ENCODE assay signal across 28 cellular contexts in genomic region chr7:65422670-65423069, GRCh38.
"Had no signal": no experiment of that assay in that cellular context is flagged by ENCODE, and none has a peak within 500 bp of the region (broad histone marks: within the 10 kb centered on the region; RNA-seq: fewer than 3 reads in every experiment).

No MANE protein-coding gene starts in this region.

- H3K27ac Mint-ChIP-seq: dendritic cell treated with granulocyte-macrophage colony-stimulating factor and Interleukin-4, amounts not matched to agents 40 ng/mL and 50 ng/mL, for 4 days; effector memory CD8-positive, alpha-beta T cell; endodermal cell; mesothelial cell of epicardium had no signal

- H3K9me3 ChIP-seq: colonic mucosa, gastrocnemius medialis had no signal

- H3K36me3 ChIP-seq: colonic mucosa, esophagus squamous epithelium, gastrocnemius medialis, heart right ventricle, left lung, lower lobe of right lung had no signal

- H3K27me3 Mint-ChIP-seq: dendritic cell treated with granulocyte-macrophage colony-stimulating factor and Interleukin-4, amounts not matched to agents 40 ng/mL and 50 ng/mL, for 4 days had no signal

- DNase-seq: colonic mucosa; cortex of kidney; effector CD8-positive, alpha-beta T cell; effector memory CD8-positive, alpha-beta T cell; endodermal cell; erythroblast; esophagus squamous epithelium; foreskin fibroblast; foreskin melanocyte; gastrocnemius medialis; glutamatergic neuron; head of caudate nucleus; heart right ventricle; hippocampal formation; left cardiac atrium; left lung; left ventricle myocardium superior; lower lobe of right lung; mesenchymal stem cell; mucosa of descending colon; naive B cell had no signal

- H3K4me3 Mint-ChIP-seq: dendritic cell treated with granulocyte-macrophage colony-stimulating factor and Interleukin-4, amounts not matched to agents 40 ng/mL and 50 ng/mL, for 4 days; effector memory CD8-positive, alpha-beta T cell; endodermal cell; mesothelial cell of epicardium; naive B cell had no signal

- H3K27ac ChIP-seq: colonic mucosa, epithelial cell of prostate, esophagus squamous epithelium, gastrocnemius medialis, heart right ventricle, left lung, lower lobe of right lung had no signal

- H3K4me1 ChIP-seq: colonic mucosa, esophagus squamous epithelium, gastrocnemius medialis, heart right ventricle, left lung, lower lobe of right lung had no signal

- H3K4me3 ChIP-seq: colonic mucosa, esophagus squamous epithelium, gastrocnemius medialis, heart right ventricle, left lung, lower lobe of right lung, mucosa of descending colon had no signal

- H3K27me3 ChIP-seq: colonic mucosa, esophagus squamous epithelium, gastrocnemius medialis, heart right ventricle, left lung had no signal

- H3K36me3 Mint-ChIP-seq: mesothelial cell of epicardium had no signal

- ATAC-seq: effector memory CD8-positive, alpha-beta T cell; esophagus mucosa; gastrocnemius medialis; heart right ventricle; left cardiac atrium; left lung; left ventricle myocardium superior; lower lobe of right lung; mucosa of descending colon had no signal

- FAIRE-seq: endometrium, islet of Langerhans, keratinocyte had no signal

- H3K4me1 Mint-ChIP-seq: endodermal cell, mesothelial cell of epicardium had no signal
